ENCODE assay signal across 6 cellular contexts in genomic region chr15:90264649-90265048, GRCh38. TPM values are rescaled to one million over a fixed set of nuclear protein-coding genes. Genes with fewer than 3 reads are reported as not detected.
A peak's percentile ranks its signal among the peaks of the same experiment; 100 is the strongest.
DNase-seq lines count a peak whose midpoint lies in the region; TF ChIP-seq lines count a peak whose summit lies in the region.

No MANE protein-coding gene starts in this region.

- intact Hi-C loops in prostate gland (cut with DNase I): no loop called here

- no peaks in the 10 kb centered on the region for H3K36me3 ChIP-seq in prostate gland

- DNase-seq in stimulated activated CD4-positive, alpha-beta T cell treated with anti-CD3 and anti-CD28 coated beads, Interleukin-15, amount 100 ng/mL, for 48 hours (ENCODE audit: low read depth in 2 of 2): peak; percentile 14 to 24
- DNase-seq in stimulated activated CD4-positive, alpha-beta T cell treated with anti-CD3 and anti-CD28 coated beads, Interleukin-4, amount 100 ng/mL, for 1 hour: no peak
- no peak for DNase-seq in coronary artery (ENCODE audit: low spot score)
- no peak for DNase-seq in prostate gland (ENCODE audit: low spot score)
- no peak for DNase-seq in hippocampal formation (lab: John Stamatoyannopoulos, UW)
- DNase-seq in cerebellar nuclear complex (lab: John Stamatoyannopoulos, UW): no peak

- H3K9me3 ChIP-seq in prostate gland: no peaks in the 10 kb centered on the region

- no peak for TF ChIP-seq POLR2A in prostate gland (IDR thresholded peaks at IDR 0.05)

- H3K4me3 ChIP-seq in coronary artery (peak overlapping the region; percentile 81), prostate gland (peak overlapping the region; percentile 65 to 82)

- H3K4me1 ChIP-seq in prostate gland (replicated peaks): peaks cover 13% of the 10 kb centered on the region

- TF ChIP-seq CTCF in coronary artery (IDR thresholded peaks at IDR 0.05) (no peak), prostate gland (IDR thresholded peaks at IDR 0.05) (no peak)

- 18% methylated on average over 4 of the region's 4 CpGs for WGBS in prostate gland

- H3K27me3 ChIP-seq in prostate gland (replicated peaks; ENCODE audit: insufficient read depth): no peaks in the 10 kb centered on the region

- peak overlapping the region; percentile 91 to 92 for H3K27ac ChIP-seq in coronary artery
- peak overlapping the region; percentile 93 to 98 for H3K27ac ChIP-seq in prostate gland

RNA-seq across cellular contexts. Expression of gene NGRN, which starts 0.8 kb away (rescaled TPM):
- total RNA-seq in prostate gland: 100 to 1,000 TPM; 102 to 108 TPM

RNA-seq across cellular contexts. Expression of gene TTLL13, which starts 15.3 kb away (rescaled TPM):
- total RNA-seq in prostate gland: under 1 TPM in 1 of 2 donors, not detected in 1; 0.51 TPM

RNA-seq across cellular contexts. Expression of gene GDPGP1, which starts 30.6 kb away (rescaled TPM):
- total RNA-seq in prostate gland: 10 to 100 TPM; 15.4 to 21.5 TPM

RNA-seq across cellular contexts. Expression of gene CIB1, which starts 30.9 kb away (rescaled TPM):
- total RNA-seq in prostate gland: 100 to 1,000 TPM in 1 of 2 donors, 10 to 100 TPM in 1; 48.3 to 104 TPM

Comparison
In these comparisons a context has a peak if more than half of its experiments do, and no peak if none do; other contexts are left out.
1. DNase-seq: peak in stimulated activated CD4-positive, alpha-beta T cell treated with anti-CD3 and anti-CD28 coated beads, Interleukin-15, amount 100 ng/mL, for 48 hours (2 of 2); none in stimulated activated CD4-positive, alpha-beta T cell treated with anti-CD3 and anti-CD28 coated beads, Interleukin-4, amount 100 ng/mL, for 1 hour (single experiment), coronary artery (single experiment), prostate gland (single experiment), hippocampal formation (0 of 2) and cerebellar nuclear complex (0 of 2).